ENCODE assay signal across 24 cellular contexts in genomic region chr20:54107600-54108393, GRCh38. TPM values are rescaled to one million over a fixed set of nuclear protein-coding genes. Genes with fewer than 3 reads are reported as not detected.
DNase-seq lines count a peak whose midpoint lies in the region; ATAC-seq, FAIRE-seq and TF ChIP-seq lines count a peak whose summit lies in the region.
"Had no signal": no experiment of that assay in that cellular context is flagged by ENCODE, and none has a peak within 500 bp of the region (broad histone marks: within the 10 kb centered on the region; RNA-seq: fewer than 3 reads in every experiment).

No MANE protein-coding gene starts in this region.

- no peak for TF ChIP-seq POLR2A in suprapubic skin (IDR thresholded peaks at IDR 0.05)

- no peak for ATAC-seq in WTC11
- ATAC-seq: heart left ventricle; natural killer cell treated with Interleukin-12 subunit alpha and Interleukin-12 subunit beta and Interleukin-15 and Interleukin-18, amount 100 ng/mL, for 72 hours had no signal

- H3K4me1 ChIP-seq in suprapubic skin: peaks cover 30% of the 10 kb centered on the region
- H3K4me1 ChIP-seq: testis had no signal

- H3K36me3 Mint-ChIP-seq in WTC11: no peaks in the 10 kb centered on the region
- H3K36me3 Mint-ChIP-seq: natural killer cell treated with Interleukin-12 subunit alpha and Interleukin-12 subunit beta and Interleukin-15 and Interleukin-18, amount 100 ng/mL, for 72 hours had no signal

- no peaks in the 10 kb centered on the region; the same call in 1 of the 2 replicates for H3K27me3 Mint-ChIP-seq in WTC11 (ENCODE audit: low read depth)

- TF ChIP-seq CTCF in WTC11 (IDR thresholded peaks at IDR 0.05) (no peak), retinal pigment epithelial cell (conservative IDR thresholded peaks at IDR 0.05; ENCODE audit: low read depth, low read length) (peak; percentile 3), suprapubic skin (IDR thresholded peaks at IDR 0.05) (no peak)

- no peaks in the 10 kb centered on the region for H3K9me3 Mint-ChIP-seq in WTC11
- H3K9me3 Mint-ChIP-seq: CD4-positive, alpha-beta T cell; central memory CD8-positive, alpha-beta T cell; natural killer cell treated with Interleukin-12 subunit alpha and Interleukin-12 subunit beta and Interleukin-15 and Interleukin-18, amount 100 ng/mL, for 72 hours had no signal

- POLR2A ChIA-PET in WTC11 (lab: Charles Lee): no interaction called here

- peak; percentile 87 for FAIRE-seq in HTR-8/SVneo (lab: Jason Lieb, UNC)

- no peak for TF ChIP-seq EP300 in suprapubic skin (IDR thresholded peaks at IDR 0.05)

- WGBS in suprapubic skin: 84% methylated on average over 6 of the region's 7 CpGs

- H3K27ac ChIP-seq in suprapubic skin: no peak overlapping the region
- H3K27ac ChIP-seq: heart left ventricle, testis had no signal

- H3K36me3 ChIP-seq in suprapubic skin: no peaks in the 10 kb centered on the region
- H3K36me3 ChIP-seq: heart left ventricle had no signal

- H3K4me3 ChIP-seq in retinal pigment epithelial cell (ENCODE audit: low read length) (no peak overlapping the region), suprapubic skin (no peak overlapping the region)
- H3K4me3 ChIP-seq: heart left ventricle, testis had no signal

- H3K9me3 ChIP-seq in suprapubic skin: no peaks in the 10 kb centered on the region
- H3K9me3 ChIP-seq: heart left ventricle, testis had no signal

- H3K4me3 Mint-ChIP-seq in WTC11: no peak overlapping the region
- H3K4me3 Mint-ChIP-seq: CD4-positive, alpha-beta T cell; central memory CD8-positive, alpha-beta T cell; natural killer cell treated with Interleukin-12 subunit alpha and Interleukin-12 subunit beta and Interleukin-15 and Interleukin-18, amount 100 ng/mL, for 72 hours had no signal

- no peaks in the 10 kb centered on the region for H3K27me3 ChIP-seq in suprapubic skin
- H3K27me3 ChIP-seq: testis had no signal

- DNase-seq in HTR-8/SVneo (ENCODE audit: insufficient read length, low spot score): no peak
- no peak for DNase-seq in WTC11 (ENCODE audit: low spot score)
- DNase-seq in kidney tubule cell (ENCODE audit: low spot score): peak; percentile 72
- DNase-seq in retinal pigment epithelial cell (ENCODE audit: low read depth): no peak
- no peak for DNase-seq in T-helper 1 cell
- no peak for DNase-seq in NCI-H748 treated with DMSO at 0.1 percent for 48 hours (lab: John Stamatoyannopoulos, UW)
- DNase-seq in suprapubic skin (ENCODE audit: low spot score in 2 of 2): no peak
- no peak for DNase-seq in NCI-H2081 (lab: John Stamatoyannopoulos, UW)
- DNase-seq: activated CD4-positive, alpha-beta T cell treated with anti-CD3 and anti-CD28 coated beads, Interleukin-2, amount 50 U/mL, for 48 hours; activated T-cell treated with anti-CD3 and anti-CD28 coated beads for 4 hours; amygdala; CD4-positive, alpha-beta T cell; DMS79; effector CD4-positive, alpha-beta T cell; heart left ventricle; KG1; NCI-H2029; NK-92 treated with Interleukin-12 subunit alpha and Interleukin-12 subunit beta, amount 100 ng/mL, for 24 hours; RPMI8226; SW 1271; testis had no signal

- H3K27ac Mint-ChIP-seq in WTC11: no peak overlapping the region
- H3K27ac Mint-ChIP-seq: CD4-positive, alpha-beta T cell; natural killer cell treated with Interleukin-12 subunit alpha and Interleukin-12 subunit beta and Interleukin-15 and Interleukin-18, amount 100 ng/mL, for 72 hours had no signal

- peaks cover 5% of the 10 kb centered on the region for H3K4me1 Mint-ChIP-seq in WTC11
- H3K4me1 Mint-ChIP-seq: central memory CD8-positive, alpha-beta T cell had no signal

- CTCF ChIA-PET in WTC11 (lab: Charles Lee): no interaction called here

TF ChIP-seq in WTC11, 78 proteins besides CTCF, POLR2A, EP300 and RAD21:
- TF ChIP-seq CDX4 (CRISPR knock-in tag; IDR thresholded peaks at IDR 0.05; ENCODE audit: borderline replicate concordance) (no peak), GABPB1 (CRISPR knock-in tag; IDR thresholded peaks at IDR 0.05) (peak; percentile 67), RORB (CRISPR knock-in tag; IDR thresholded peaks at IDR 0.05) (no peak), AFF4 (CRISPR knock-in tag; IDR thresholded peaks at IDR 0.05; ENCODE audit: borderline replicate concordance) (no peak), HMGXB4 (CRISPR knock-in tag; IDR thresholded peaks at IDR 0.05) (no peak)

RNA-seq across cellular contexts. Expression of gene BCAS1, which starts 37.4 kb away (rescaled TPM):
- total RNA-seq in WTC11 (2021): 0.11 to 0.25 TPM (median 0.18 TPM) in 3 replicates
- 1 to 10 TPM; 1.7 to 3.4 (median 2.1) TPM for total RNA-seq in suprapubic skin
- total RNA-seq: heart left ventricle, NCI-H460 had no signal
